ENCODE assay signal across 2 cellular contexts in the genomic region with DNA sequence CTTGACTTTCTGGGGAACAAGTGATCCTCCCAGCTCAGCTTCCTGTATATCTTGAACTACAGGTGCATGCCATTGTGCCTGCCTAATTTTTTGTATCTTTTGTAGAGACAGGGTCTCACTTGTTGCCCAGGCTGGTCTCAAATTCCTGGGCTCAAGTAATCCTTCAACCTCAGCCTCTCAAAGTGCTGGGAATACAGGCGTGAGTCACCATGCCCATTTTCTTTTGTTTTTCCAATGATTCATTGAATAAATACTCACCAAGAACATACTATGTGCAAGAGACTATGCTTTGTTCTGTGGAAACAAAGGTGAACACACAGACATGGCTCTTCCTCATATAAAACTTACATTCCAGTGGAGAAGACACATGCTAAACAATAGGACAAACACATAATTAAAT.
TF ChIP-seq lines count a peak whose summit lies in the region.

No MANE protein-coding gene starts in this region.

TF ChIP-seq in GM23338, 12 proteins besides CTCF, POLR2A, EP300 and RAD21 (continues in another document):
- no peak for TF ChIP-seq CREB1 (CRISPR knock-in tag; IDR thresholded peaks at IDR 0.05; ENCODE audit: low read depth)
- no peak for TF ChIP-seq EZH2 (IDR thresholded peaks at IDR 0.05; ENCODE audit: low read depth, unreplicated experiment)
- TF ChIP-seq, protein P1, sequence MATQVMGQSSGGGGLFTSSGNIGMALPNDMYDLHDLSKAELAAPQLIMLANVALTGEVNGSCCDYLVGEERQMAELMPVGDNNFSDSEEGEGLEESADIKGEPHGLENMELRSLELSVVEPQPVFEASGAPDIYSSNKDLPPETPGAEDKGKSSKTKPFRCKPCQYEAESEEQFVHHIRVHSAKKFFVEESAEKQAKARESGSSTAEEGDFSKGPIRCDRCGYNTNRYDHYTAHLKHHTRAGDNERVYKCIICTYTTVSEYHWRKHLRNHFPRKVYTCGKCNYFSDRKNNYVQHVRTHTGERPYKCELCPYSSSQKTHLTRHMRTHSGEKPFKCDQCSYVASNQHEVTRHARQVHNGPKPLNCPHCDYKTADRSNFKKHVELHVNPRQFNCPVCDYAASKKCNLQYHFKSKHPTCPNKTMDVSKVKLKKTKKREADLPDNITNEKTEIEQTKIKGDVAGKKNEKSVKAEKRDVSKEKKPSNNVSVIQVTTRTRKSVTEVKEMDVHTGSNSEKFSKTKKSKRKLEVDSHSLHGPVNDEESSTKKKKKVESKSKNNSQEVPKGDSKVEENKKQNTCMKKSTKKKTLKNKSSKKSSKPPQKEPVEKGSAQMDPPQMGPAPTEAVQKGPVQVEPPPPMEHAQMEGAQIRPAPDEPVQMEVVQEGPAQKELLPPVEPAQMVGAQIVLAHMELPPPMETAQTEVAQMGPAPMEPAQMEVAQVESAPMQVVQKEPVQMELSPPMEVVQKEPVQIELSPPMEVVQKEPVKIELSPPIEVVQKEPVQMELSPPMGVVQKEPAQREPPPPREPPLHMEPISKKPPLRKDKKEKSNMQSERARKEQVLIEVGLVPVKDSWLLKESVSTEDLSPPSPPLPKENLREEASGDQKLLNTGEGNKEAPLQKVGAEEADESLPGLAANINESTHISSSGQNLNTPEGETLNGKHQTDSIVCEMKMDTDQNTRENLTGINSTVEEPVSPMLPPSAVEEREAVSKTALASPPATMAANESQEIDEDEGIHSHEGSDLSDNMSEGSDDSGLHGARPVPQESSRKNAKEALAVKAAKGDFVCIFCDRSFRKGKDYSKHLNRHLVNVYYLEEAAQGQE (IDR thresholded peaks at IDR 0.05; ENCODE audit: unreplicated experiment), result no peak
- TF ChIP-seq NANOG (IDR thresholded peaks at IDR 0.05; ENCODE audit: borderline replicate concordance), result no peak
- no peak for TF ChIP-seq STAT1 (IDR thresholded peaks at IDR 0.05; ENCODE audit: unreplicated experiment)
- TF ChIP-seq ZNF331 (CRISPR knock-in tag; IDR thresholded peaks at IDR 0.05; ENCODE audit: low read depth), result no peak
- TF ChIP-seq EZH2phosphoT487 (IDR thresholded peaks at IDR 0.05; ENCODE audit: unreplicated experiment), result no peak
- TF ChIP-seq POLR2AphosphoS5 (IDR thresholded peaks at IDR 0.05; ENCODE audit: low read depth), result no peak
- TF ChIP-seq, protein P2, sequence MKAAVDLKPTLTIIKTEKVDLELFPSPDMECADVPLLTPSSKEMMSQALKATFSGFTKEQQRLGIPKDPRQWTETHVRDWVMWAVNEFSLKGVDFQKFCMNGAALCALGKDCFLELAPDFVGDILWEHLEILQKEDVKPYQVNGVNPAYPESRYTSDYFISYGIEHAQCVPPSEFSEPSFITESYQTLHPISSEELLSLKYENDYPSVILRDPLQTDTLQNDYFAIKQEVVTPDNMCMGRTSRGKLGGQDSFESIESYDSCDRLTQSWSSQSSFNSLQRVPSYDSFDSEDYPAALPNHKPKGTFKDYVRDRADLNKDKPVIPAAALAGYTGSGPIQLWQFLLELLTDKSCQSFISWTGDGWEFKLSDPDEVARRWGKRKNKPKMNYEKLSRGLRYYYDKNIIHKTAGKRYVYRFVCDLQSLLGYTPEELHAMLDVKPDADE (IDR thresholded peaks at IDR 0.05), result no peak
- TF ChIP-seq ZNF114 (CRISPR knock-in tag; IDR thresholded peaks at IDR 0.05), result no peak
- TF ChIP-seq JUNB (IDR thresholded peaks at IDR 0.05; ENCODE audit: unreplicated experiment), result no peak

TF ChIP-seq in endothelial cell of umbilical vein, 7 proteins besides CTCF, POLR2A, EP300 and RAD21:
- TF ChIP-seq MAX (IDR thresholded peaks at IDR 0.05; ENCODE audit: insufficient read depth, insufficient read length) (no peak), EZH2 (IDR thresholded peaks at IDR 0.05; ENCODE audit: borderline replicate concordance, low read depth, low read length, severe bottlenecking) (no peak), JUN (IDR thresholded peaks at IDR 0.05; ENCODE audit: borderline replicate concordance, insufficient read depth, insufficient read length, low read depth) (peak; percentile 20), FOS (IDR thresholded peaks at IDR 0.05; ENCODE audit: borderline replicate concordance, insufficient read depth, low read length) (peak; percentile 17)
